ENCODE assay signal across 29 cellular contexts in genomic region chr4:20279381-20279780, GRCh38. TPM values are rescaled to one million over a fixed set of nuclear protein-coding genes. Genes with fewer than 3 reads are reported as not detected.
"Had no signal": no experiment of that assay in that cellular context is flagged by ENCODE, and none has a peak within 500 bp of the region (broad histone marks: within the 10 kb centered on the region; RNA-seq: fewer than 3 reads in every experiment).

No MANE protein-coding gene starts in this region.

- H3K27ac Mint-ChIP-seq: activated CD4-positive, alpha-beta memory T cell treated with anti-CD3 and anti-CD28 coated beads, Interleukin-2, amount 10 ng/mL, durations not matched to agents 7 days and 5 days; activated CD4-positive, alpha-beta T cell treated with anti-CD3 and anti-CD28 coated beads for 36 hours; activated CD4-positive, alpha-beta T cell treated with anti-CD3 and anti-CD28 coated beads, Interleukin-2, amount 10 ng/mL, durations not matched to agents 24 days and 14 days; activated naive CD4-positive, alpha-beta T cell treated with anti-CD3 and anti-CD28 coated beads, Interleukin-2, amount 10 ng/mL, durations not matched to agents 7 days and 5 days; activated naive CD4-positive, alpha-beta T cell treated with anti-CD3 and anti-CD28 coated beads, Interleukin-2, amount 50 U/mL, for 72 hours; activated naive CD8-positive, alpha-beta T cell treated with anti-CD3 and anti-CD28 coated beads, Interleukin-2, amount 10 ng/mL, durations not matched to agents 7 days and 5 days; activated T-cell treated with anti-CD3 and anti-CD28 coated beads, Interleukin-2, amount 50 U/mL, for 24 hours; activated T-cell treated with anti-CD3 and anti-CD28 coated beads, Interleukin-2, amount 50 U/mL, for 72 hours; effector memory CD8-positive, alpha-beta T cell had no signal

- H3K9me3 ChIP-seq: esophagus squamous epithelium, gastrocnemius medialis, heart left ventricle had no signal

- H3K27me3 ChIP-seq: brain microvascular endothelial cell, esophagus squamous epithelium, gastrocnemius medialis, heart left ventricle had no signal

- H3K4me1 ChIP-seq: esophagus squamous epithelium, gastrocnemius medialis, heart left ventricle had no signal

- H3K36me3 Mint-ChIP-seq: activated naive CD4-positive, alpha-beta T cell treated with anti-CD3 and anti-CD28 coated beads, Interleukin-2, amount 10 ng/mL, durations not matched to agents 7 days and 5 days; activated naive CD4-positive, alpha-beta T cell treated with anti-CD3 and anti-CD28 coated beads, Interleukin-2, amount 50 U/mL, for 72 hours; activated naive CD8-positive, alpha-beta T cell treated with anti-CD3 and anti-CD28 coated beads, Interleukin-2, amount 10 ng/mL, durations not matched to agents 7 days and 5 days had no signal

- H3K4me3 Mint-ChIP-seq: activated CD4-positive, alpha-beta memory T cell treated with anti-CD3 and anti-CD28 coated beads, Interleukin-2, amount 10 ng/mL, durations not matched to agents 7 days and 5 days; activated CD4-positive, alpha-beta T cell treated with anti-CD3 and anti-CD28 coated beads for 36 hours; activated CD4-positive, alpha-beta T cell treated with anti-CD3 and anti-CD28 coated beads, Interleukin-2, amount 10 ng/mL, durations not matched to agents 24 days and 14 days; activated naive CD4-positive, alpha-beta T cell treated with anti-CD3 and anti-CD28 coated beads, Interleukin-2, amount 10 ng/mL, durations not matched to agents 7 days and 5 days; activated naive CD8-positive, alpha-beta T cell treated with anti-CD3 and anti-CD28 coated beads, Interleukin-2, amount 10 ng/mL, durations not matched to agents 7 days and 5 days; activated T-cell treated with anti-CD3 and anti-CD28 coated beads, Interleukin-2, amount 50 U/mL, for 24 hours; activated T-cell treated with anti-CD3 and anti-CD28 coated beads, Interleukin-2, amount 50 U/mL, for 72 hours; effector memory CD8-positive, alpha-beta T cell had no signal

- DNase-seq: activated CD4-positive, alpha-beta memory T cell treated with anti-CD3 and anti-CD28 coated beads, Interleukin-2, amount 10 ng/mL, durations not matched to agents 7 days and 5 days; activated CD4-positive, alpha-beta T cell treated with anti-CD3 and anti-CD28 coated beads for 36 hours; activated CD4-positive, alpha-beta T cell treated with anti-CD3 and anti-CD28 coated beads, Interleukin-2, amount 10 ng/mL, durations not matched to agents 24 days and 14 days; activated CD4-positive, alpha-beta T cell treated with anti-CD3 and anti-CD28 coated beads, Interleukin-2, amount 50 U/mL, for 4 hours; activated CD4-positive, CD25-positive, alpha-beta regulatory T cell; activated CD4-positive, CD25-positive, alpha-beta regulatory T cell treated with anti-CD3 and anti-CD28 coated beads, Interleukin-2, amount 50 U/mL, for 72 hours; activated CD8-positive, alpha-beta memory T cell treated with anti-CD3 and anti-CD28 coated beads, Interleukin-2, amount 50 U/mL, for 48 hours; activated gamma-delta T cell; activated naive CD4-positive, alpha-beta T cell; activated naive CD4-positive, alpha-beta T cell treated with anti-CD3 and anti-CD28 coated beads, Interleukin-2, amount 10 ng/mL, durations not matched to agents 7 days and 5 days; activated naive CD8-positive, alpha-beta T cell treated with anti-CD3 and anti-CD28 coated beads, Interleukin-2, amount 10 ng/mL, durations not matched to agents 7 days and 5 days; activated T-cell treated with anti-CD3 and anti-CD28 coated beads for 4 hours; activated T-cell treated with anti-CD3 and anti-CD28 coated beads, Interleukin-2, amount 50 U/mL, for 24 hours; activated T-cell treated with anti-CD3 and anti-CD28 coated beads, Interleukin-2, amount 50 U/mL, for 72 hours; anterior cingulate cortex; brain microvascular endothelial cell; caudate nucleus; cortex of kidney; dermis blood vessel endothelial cell; effector CD4-positive, alpha-beta T cell; effector memory CD8-positive, alpha-beta T cell; esophagus squamous epithelium; gastrocnemius medialis; glutamatergic neuron; heart left ventricle; T-helper 2 cell had no signal

- H3K4me3 ChIP-seq: esophagus squamous epithelium, gastrocnemius medialis, heart left ventricle had no signal

- H3K9me3 Mint-ChIP-seq: activated CD4-positive, alpha-beta memory T cell treated with anti-CD3 and anti-CD28 coated beads, Interleukin-2, amount 10 ng/mL, durations not matched to agents 7 days and 5 days; activated CD4-positive, alpha-beta T cell treated with anti-CD3 and anti-CD28 coated beads, Interleukin-2, amount 10 ng/mL, durations not matched to agents 24 days and 14 days; activated naive CD4-positive, alpha-beta T cell treated with anti-CD3 and anti-CD28 coated beads, Interleukin-2, amount 10 ng/mL, durations not matched to agents 7 days and 5 days; activated naive CD8-positive, alpha-beta T cell treated with anti-CD3 and anti-CD28 coated beads, Interleukin-2, amount 10 ng/mL, durations not matched to agents 7 days and 5 days had no signal

- H3K27me3 Mint-ChIP-seq: activated CD4-positive, alpha-beta memory T cell treated with anti-CD3 and anti-CD28 coated beads, Interleukin-2, amount 10 ng/mL, durations not matched to agents 7 days and 5 days; activated CD4-positive, alpha-beta T cell treated with anti-CD3 and anti-CD28 coated beads for 36 hours; activated CD4-positive, alpha-beta T cell treated with anti-CD3 and anti-CD28 coated beads, Interleukin-2, amount 10 ng/mL, durations not matched to agents 24 days and 14 days; activated naive CD4-positive, alpha-beta T cell treated with anti-CD3 and anti-CD28 coated beads, Interleukin-2, amount 10 ng/mL, durations not matched to agents 7 days and 5 days; activated naive CD8-positive, alpha-beta T cell treated with anti-CD3 and anti-CD28 coated beads, Interleukin-2, amount 10 ng/mL, durations not matched to agents 7 days and 5 days; activated T-cell treated with anti-CD3 and anti-CD28 coated beads, Interleukin-2, amount 50 U/mL, for 24 hours; effector memory CD8-positive, alpha-beta T cell had no signal

- H3K4me1 Mint-ChIP-seq: activated CD4-positive, alpha-beta memory T cell treated with anti-CD3 and anti-CD28 coated beads, Interleukin-2, amount 10 ng/mL, durations not matched to agents 7 days and 5 days; activated CD4-positive, alpha-beta T cell treated with anti-CD3 and anti-CD28 coated beads for 36 hours; activated CD4-positive, alpha-beta T cell treated with anti-CD3 and anti-CD28 coated beads, Interleukin-2, amount 10 ng/mL, durations not matched to agents 24 days and 14 days; activated naive CD4-positive, alpha-beta T cell treated with anti-CD3 and anti-CD28 coated beads, Interleukin-2, amount 10 ng/mL, durations not matched to agents 7 days and 5 days; activated naive CD8-positive, alpha-beta T cell treated with anti-CD3 and anti-CD28 coated beads, Interleukin-2, amount 10 ng/mL, durations not matched to agents 7 days and 5 days had no signal

- H3K36me3 ChIP-seq: brain microvascular endothelial cell, esophagus squamous epithelium, gastrocnemius medialis, heart left ventricle had no signal

- ATAC-seq: activated CD4-positive, alpha-beta T cell treated with anti-CD3 and anti-CD28 coated beads for 36 hours; activated naive CD4-positive, alpha-beta T cell treated with anti-CD3 and anti-CD28 coated beads, Interleukin-2, amount 50 U/mL, for 72 hours; activated T-cell treated with anti-CD3 and anti-CD28 coated beads, Interleukin-2, amount 50 U/mL, for 72 hours; effector memory CD8-positive, alpha-beta T cell; gastrocnemius medialis; heart left ventricle had no signal

- H3K27ac ChIP-seq: brain microvascular endothelial cell, epithelial cell of prostate, esophagus squamous epithelium, gastrocnemius medialis, heart left ventricle had no signal

RNA-seq across cellular contexts. Expression of gene SLIT2, which starts 27.7 kb away (rescaled TPM):
- total RNA-seq: activated CD4-positive, alpha-beta memory T cell treated with anti-CD3 and anti-CD28 coated beads, Interleukin-2, amount 10 ng/mL, durations not matched to agents 7 days and 5 days; activated CD4-positive, alpha-beta T cell treated with anti-CD3 and anti-CD28 coated beads for 36 hours; activated naive CD4-positive, alpha-beta T cell treated with anti-CD3 and anti-CD28 coated beads, Interleukin-2, amount 50 U/mL, for 72 hours; activated naive CD8-positive, alpha-beta T cell treated with anti-CD3 and anti-CD28 coated beads, Interleukin-2, amount 10 ng/mL, durations not matched to agents 7 days and 5 days; activated T-cell treated with anti-CD3 and anti-CD28 coated beads, Interleukin-2, amount 50 U/mL, for 72 hours; T-helper 1 cell treated with Interleukin-12 subunit alpha and Interleukin-12 subunit beta and Interleukin-4 antibody, amounts not matched to agents 30 ng/mL and 1 ng/mL, for 36 hours had no signal
